Comparison of ENCODE assay signal across 20 cellular contexts in the genomic region with DNA sequence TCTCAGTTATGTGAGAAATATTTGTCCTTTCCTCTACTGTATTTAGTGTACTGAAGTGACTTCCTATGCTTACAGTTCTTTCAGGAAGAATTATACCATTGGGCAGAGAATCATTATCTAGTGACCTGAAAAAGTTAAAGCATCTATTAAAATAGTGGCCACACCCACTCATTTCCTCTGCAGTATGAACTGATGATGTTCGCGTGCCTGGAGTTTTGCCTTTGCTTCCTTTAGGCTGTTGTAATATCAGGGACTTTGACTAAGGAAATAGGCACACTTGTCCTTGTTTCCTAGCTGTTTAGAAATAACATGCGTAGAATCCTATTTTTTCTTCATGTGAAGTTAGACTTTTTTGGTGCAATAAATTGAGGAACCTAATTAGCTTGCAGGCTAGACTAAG.
"Had no signal": no experiment of that assay in that cellular context is flagged by ENCODE, and none has a peak within 500 bp of the region (broad histone marks: within the 10 kb centered on the region; RNA-seq: fewer than 3 reads in every experiment).

No MANE protein-coding gene starts in this region.

- H3K36me3 Mint-ChIP-seq: WTC11 had no signal

- H3K4me3 ChIP-seq: spleen, tibial artery had no signal

- H3K9me3 Mint-ChIP-seq: activated CD4-positive, alpha-beta memory T cell treated with anti-CD3 and anti-CD28 coated beads for 36 hours; activated T-helper 17 cell treated with anti-CD3 and anti-CD28 coated beads, Interleukin-2, amount 50 U/mL, for 72 hours; immature natural killer cell; nephron progenitor cell; WTC11 had no signal

- H3K4me1 Mint-ChIP-seq: activated CD4-positive, alpha-beta T cell treated with anti-CD3 and anti-CD28 coated beads for 36 hours; activated T-helper 17 cell treated with anti-CD3 and anti-CD28 coated beads, Interleukin-2, amount 50 U/mL, for 72 hours had no signal

- H3K9me3 ChIP-seq: spleen, tibial artery had no signal

- H3K4me3 Mint-ChIP-seq: activated CD4-positive, alpha-beta memory T cell treated with anti-CD3 and anti-CD28 coated beads for 36 hours; activated CD4-positive, alpha-beta T cell treated with anti-CD3 and anti-CD28 coated beads for 36 hours; activated T-helper 17 cell treated with anti-CD3 and anti-CD28 coated beads, Interleukin-2, amount 50 U/mL, for 72 hours; immature natural killer cell; nephron progenitor cell; WTC11 had no signal

- H3K27me3 Mint-ChIP-seq: activated CD4-positive, alpha-beta memory T cell treated with anti-CD3 and anti-CD28 coated beads for 36 hours; activated CD4-positive, alpha-beta T cell treated with anti-CD3 and anti-CD28 coated beads for 36 hours; activated T-helper 17 cell treated with anti-CD3 and anti-CD28 coated beads, Interleukin-2, amount 50 U/mL, for 72 hours had no signal

- H3K27ac ChIP-seq: brain microvascular endothelial cell, spleen, tibial artery had no signal

- H3K36me3 ChIP-seq: brain microvascular endothelial cell had no signal

- ATAC-seq: activated CD4-positive, alpha-beta T cell treated with anti-CD3 and anti-CD28 coated beads for 36 hours; activated T-helper 17 cell treated with anti-CD3 and anti-CD28 coated beads, Interleukin-2, amount 50 U/mL, for 72 hours; stimulated activated naive CD8-positive, alpha-beta T cell treated with anti-CD3 and anti-CD28 coated beads, Interleukin-15, Interleukin-2, amounts not matched to agents 100 U/mL and 50 U/mL, for 24 hours; WTC11 had no signal

- DNase-seq: activated CD4-positive, alpha-beta memory T cell treated with anti-CD3 and anti-CD28 coated beads for 36 hours; activated CD4-positive, alpha-beta T cell treated with anti-CD3 and anti-CD28 coated beads for 36 hours; activated naive CD4-positive, alpha-beta T cell; activated T-cell treated with anti-CD3 and anti-CD28 coated beads for 4 hours; anterior cingulate cortex; brain microvascular endothelial cell; central memory CD4-positive, alpha-beta T cell; immature natural killer cell; mammary epithelial cell; nephron progenitor cell; occipital lobe; posterior cingulate gyrus; retina; spleen; stimulated activated naive CD8-positive, alpha-beta T cell treated with anti-CD3 and anti-CD28 coated beads, Interleukin-15, Interleukin-2, amounts not matched to agents 100 U/mL and 50 U/mL, for 24 hours; substantia nigra; T-helper 2 cell; tibial artery had no signal
